Comparison of ENCODE assay signal across 3 cellular contexts in genomic region chr10:49296826-49297225, GRCh38.
TF ChIP-seq lines count a peak whose summit lies in the region.

No MANE protein-coding gene starts in this region.

TF ChIP-seq in HEK293, 187 proteins besides CTCF, POLR2A, EP300 and RAD21 (continued from another document):
- peak; percentile 47; the same call in 1 of the 2 replicates for TF ChIP-seq EGR2 (tag by site-specific recombination; IDR thresholded peaks at IDR 0.05; ENCODE audit: low read depth)
- peak; percentile 87 for TF ChIP-seq ZIC2 (tag by site-specific recombination; IDR thresholded peaks at IDR 0.05)
- TF ChIP-seq ZFHX2 (tag by site-specific recombination; conservative IDR thresholded peaks at IDR 0.05): 0 out of 2 replicates have a peak, but pooled peaks have one; percentile 23
- TF ChIP-seq ZNF341 (tag by site-specific recombination; IDR thresholded peaks at IDR 0.05; ENCODE audit: low read depth): 0 out of 2 replicates have a peak, but pooled peaks have one; percentile 21
TF ChIP-seq in HEK293: peak in this region for 4.

TF ChIP-seq in K562, 482 proteins besides CTCF, POLR2A, EP300 and RAD21 (continued from another document):
- TF ChIP-seq CREB3 (tag; conservative IDR thresholded peaks at IDR 0.05; ENCODE audit: low read depth) (no peak), USF2 (CRISPR knock-in tag; IDR thresholded peaks at IDR 0.05) (0 out of 2 replicates have a peak, but pooled peaks have one; percentile 2), ZBTB26 (CRISPR knock-in tag; IDR thresholded peaks at IDR 0.05) (no peak), E4F1 (CRISPR knock-in tag; IDR thresholded peaks at IDR 0.05; ENCODE audit: borderline replicate concordance) (no peak)
TF ChIP-seq in K562: peak in this region for 1.

TF ChIP-seq in SK-N-SH, 30 proteins besides CTCF, POLR2A, EP300 and RAD21 (continued from another document):
- TF ChIP-seq ZBTB33 (IDR thresholded peaks at IDR 0.05; ENCODE audit: borderline replicate concordance, low read depth) (no peak), POLR2AphosphoS5 (IDR thresholded peaks at IDR 0.05; ENCODE audit: low read depth, low read length) (no peak), PBX3 (IDR thresholded peaks at IDR 0.05) (no peak), MXI1 (IDR thresholded peaks at IDR 0.05; ENCODE audit: low read depth, low read length) (no peak), SIN3A (IDR thresholded peaks at IDR 0.05; ENCODE audit: borderline replicate concordance, low read depth, low read length) (no peak), NFIC (IDR thresholded peaks at IDR 0.05; ENCODE audit: borderline replicate concordance) (no peak), SMC3 (IDR thresholded peaks at IDR 0.05; ENCODE audit: low read depth, low read length) (no peak), REST (IDR thresholded peaks at IDR 0.05; ENCODE audit: low read depth, low read length) (no peak), FOXJ3 (CRISPR knock-in tag; IDR thresholded peaks at IDR 0.05) (no peak), NRF1 (IDR thresholded peaks at IDR 0.05; ENCODE audit: low read depth, low read length) (no peak), CHD2 (IDR thresholded peaks at IDR 0.05; ENCODE audit: low read length, partially characterized antibody) (no peak), IRF3 (IDR thresholded peaks at IDR 0.05; ENCODE audit: low read depth, low read length) (no peak), GABPA (IDR thresholded peaks at IDR 0.05; ENCODE audit: low read depth) (no peak), MEF2A (IDR thresholded peaks at IDR 0.05; ENCODE audit: borderline replicate concordance, low read depth) (no peak), FOSL2 (IDR thresholded peaks at IDR 0.05; ENCODE audit: borderline replicate concordance, low read depth) (no peak), RCOR1 (IDR thresholded peaks at IDR 0.05; ENCODE audit: low read length) (no peak), USF1 (IDR thresholded peaks at IDR 0.05; ENCODE audit: borderline replicate concordance, low read depth) (no peak), ELF1 (IDR thresholded peaks at IDR 0.05) (no peak)
